In the genomic region with DNA sequence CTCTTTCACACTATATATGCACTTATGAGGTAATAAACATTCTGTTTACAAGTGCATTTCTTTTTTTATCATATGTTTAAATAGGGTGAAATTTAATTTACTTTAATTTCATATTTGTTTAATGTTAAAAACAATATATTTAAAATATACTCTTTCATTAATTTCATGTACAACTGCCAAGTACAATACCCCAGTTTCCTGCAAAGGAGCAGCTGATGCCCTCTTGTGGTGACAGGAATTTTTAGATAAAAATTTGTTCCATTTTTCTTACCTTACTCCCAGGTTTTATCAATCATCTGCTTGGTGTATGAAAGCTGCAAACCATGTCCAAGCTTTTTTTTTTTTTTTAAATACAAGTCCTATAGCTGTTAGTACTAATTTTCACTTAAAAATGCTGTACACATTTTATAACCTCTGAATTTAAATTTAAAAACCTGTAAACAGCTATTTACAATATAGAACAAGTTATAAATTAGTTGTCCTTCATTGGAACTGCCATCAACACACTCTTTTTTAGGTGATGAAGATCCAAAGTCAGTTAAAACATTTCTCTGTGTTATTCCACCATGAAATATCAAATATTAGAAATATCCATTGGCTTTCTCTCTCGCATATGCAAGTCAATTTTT, we compare ENCODE assay signal across 9 cellular contexts. TPM values are rescaled to one million over a fixed set of nuclear protein-coding genes. Genes with fewer than 3 reads are reported as not detected.
DNase-seq lines count a peak whose midpoint lies in the region; ATAC-seq and TF ChIP-seq lines count a peak whose summit lies in the region.
"Had no signal": no experiment of that assay in that cellular context is flagged by ENCODE, and none has a peak within 500 bp of the region (broad histone marks: within the 10 kb centered on the region; RNA-seq: fewer than 3 reads in every experiment).

No MANE protein-coding gene starts in this region.

- DNase-seq in heart left ventricle (no peak), Right ventricle myocardium inferior (ENCODE audit: missing footprints) (no peak), NCI-H82 (lab: John Stamatoyannopoulos, UW) (peak; percentile 61), erythroblast (lab: John Stamatoyannopoulos, UW) (peak; percentile 5 to 29), transverse colon (no peak), GDM1 (lab: John Stamatoyannopoulos, UW) (no peak)

- in situ Hi-C loops in transverse colon (cut with MboI; ENCODE audit: low pct_ligation_motif_present in 1 of 4, low pct_unique_long_range_greater_than_20kb in 1 of 4, low sequenced_read_pairs in 3 of 4) = no loop called here

- H3K4me3 ChIP-seq in heart left ventricle (no peak overlapping the region), transverse colon (no peak overlapping the region)

- TF ChIP-seq CTCF in heart left ventricle (IDR thresholded peaks at IDR 0.05) = peak in 11 of 12 donors; percentile 16 to 53 (median 42)
- TF ChIP-seq CTCF in transverse colon (IDR thresholded peaks at IDR 0.05) = peak in 4 of 5 experiments; percentile 35 to 43 (median 40)

- H3K36me3 ChIP-seq in heart left ventricle (no peaks in the 10 kb centered on the region), transverse colon (no peaks in the 10 kb centered on the region)

- H3K9me3 ChIP-seq in heart left ventricle = no peaks in the 10 kb centered on the region
- H3K9me3 ChIP-seq in transverse colon = no peaks in the 10 kb centered on the region

- TF ChIP-seq POLR2A in heart left ventricle (IDR thresholded peaks at IDR 0.05) (no peak), erythroblast (IDR thresholded peaks at IDR 0.05; ENCODE audit: low read length) (no peak), transverse colon (IDR thresholded peaks at IDR 0.05) (no peak)

- H3K4me1 ChIP-seq in heart left ventricle (peaks cover 0 to 20% (median 0%) of the 10 kb centered on the region in 12 donors), transverse colon (peaks cover 0 to 17% (median 9%) of the 10 kb centered on the region in 4 donors)

- WGBS in heart left ventricle, 4 donors = 85 to 97% (median 91%) methylated on average over 1 of the region's 1 CpG
- WGBS in transverse colon (ENCODE audit: low coverage in 1 of 2), 2 donors = 92% methylated on average over 1 of the region's 1 CpG

- ATAC-seq in heart left ventricle = no peak
- ATAC-seq in Right ventricle myocardium inferior = no peak
- no peak for ATAC-seq in HG03520 (IDR thresholded peaks at IDR 0.05; ENCODE audit: unreplicated experiment)
- ATAC-seq in HG03025 (IDR thresholded peaks at IDR 0.05; ENCODE audit: low FRiP score, unreplicated experiment) = no peak

- H3K27ac ChIP-seq in heart left ventricle = no peak overlapping the region
- no peak overlapping the region for H3K27ac ChIP-seq in transverse colon

- intact Hi-C loops in heart left ventricle (cut with DNase I) (loop anchor here in 6 of 10 donors (2.0 to 10.0 kb wide), 4 partner anchors 286 to 758 kb away; no protein-coding TSS in a partner anchor), Right ventricle myocardium inferior (cut with DNase I) (no loop called here), transverse colon (cut with DNase I; ENCODE audit: low total_unique reads) (no loop called here)

- H3K27me3 ChIP-seq in heart left ventricle = peaks cover 0 to 39% (median 14%) of the 10 kb centered on the region in 9 donors
- H3K27me3 ChIP-seq in transverse colon = peaks cover 6% of the 10 kb centered on the region

- TF ChIP-seq EP300 in transverse colon (IDR thresholded peaks at IDR 0.05; ENCODE audit: low read depth) = no peak

RNA-seq across cellular contexts. Expression of gene PCDH20, which starts 4.9 kb away (rescaled TPM):
- 1 to 10 TPM in 8 of 9 donors, under 1 TPM in 1; 0.61 to 6.9 (median 2.0) TPM for total RNA-seq in heart left ventricle
- 1 to 10 TPM in 1 of 2 donors, under 1 TPM in 1; 0.34 to 8.3 TPM for polyA plus RNA-seq in heart left ventricle
- total RNA-seq in Right ventricle myocardium inferior = 2.2 TPM
- 1 to 10 TPM in 2 of 4 donors, not detected in 2; 1.4 to 6.0 TPM for total RNA-seq in transverse colon
- total RNA-seq: pulmonary artery endothelial cell had no signal

Comparison
In these comparisons a context has a peak if more than half of its experiments do, and no peak if none do; other contexts are left out.
1. intact Hi-C loops: an anchor here in heart left ventricle (2.0 to 10.0 kb wide); none called in Right ventricle myocardium inferior and transverse colon.
2. DNase-seq: peak in NCI-H82 (single experiment) and erythroblast (2 of 2); none in heart left ventricle (0 of 5), Right ventricle myocardium inferior (single experiment), transverse colon (single experiment) and GDM1 (single experiment).